In the genomic region with DNA sequence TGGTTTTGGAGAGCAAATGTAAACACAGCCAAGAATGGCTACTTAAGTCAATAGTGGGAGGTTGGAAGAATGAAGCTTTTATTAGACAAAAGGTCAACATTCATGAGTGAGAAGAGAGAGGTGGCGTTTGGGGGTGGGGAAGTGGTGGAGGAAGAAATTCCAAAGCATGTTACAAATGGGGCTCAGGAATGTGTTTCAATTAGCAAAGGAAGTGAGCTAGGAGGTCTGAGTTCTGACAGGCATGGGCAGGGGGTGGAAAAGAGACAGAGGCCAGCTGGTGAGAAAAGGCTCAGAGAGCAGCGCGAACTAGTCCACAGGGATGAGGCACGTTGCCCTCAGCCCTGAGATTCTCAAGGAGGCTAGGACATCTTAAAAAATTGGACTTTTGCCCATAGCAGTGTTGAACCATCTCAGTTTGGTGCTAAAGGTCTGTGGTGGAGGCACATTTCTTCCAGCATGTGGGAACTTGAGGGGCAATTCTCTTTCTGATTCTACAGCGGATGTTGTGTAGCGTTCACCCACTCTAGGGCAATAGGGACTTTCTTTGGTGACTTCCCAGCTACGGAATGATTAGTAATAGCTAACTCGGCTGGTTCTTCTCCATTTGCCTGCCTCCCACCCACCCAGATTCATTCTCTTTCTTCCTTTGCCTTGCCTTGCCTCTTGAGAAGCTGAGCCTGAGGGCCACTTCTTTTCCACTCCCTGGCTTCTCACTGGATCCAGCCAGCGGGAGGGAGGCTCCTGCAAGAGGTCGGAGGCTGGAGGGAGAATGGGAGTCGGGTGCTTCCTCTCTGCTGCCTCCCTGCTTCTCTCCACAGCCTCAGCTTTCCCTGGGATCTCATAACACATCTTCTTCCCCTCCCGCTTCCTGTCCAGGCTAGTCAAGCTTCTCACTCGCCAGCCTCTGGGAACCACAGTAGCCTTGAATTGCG, we compare ENCODE assay signal across 8 cellular contexts. TPM values are rescaled to one million over a fixed set of nuclear protein-coding genes. Genes with fewer than 3 reads are reported as not detected.
DNase-seq lines count a peak whose midpoint lies in the region; ATAC-seq and TF ChIP-seq lines count a peak whose summit lies in the region.

No MANE protein-coding gene starts in this region.

- peak; percentile 72 for DNase-seq in AG04449 (ENCODE audit: low read depth, low spot score)
- no peak for DNase-seq in activated B cell treated with CpG ODN at 0.5 μM for 24 hours
- peak; percentile 56 for DNase-seq in iPS DF 4.7 (ENCODE audit: extremely low read depth, low spot score)
- peak in 1 of 2 donors; percentile 19 for DNase-seq in stimulated activated naive CD8-positive, alpha-beta T cell treated with anti-CD3 and anti-CD28 coated beads, Interleukin-15, amount 100 ng/mL, for 72 hours
- DNase-seq in anterior cingulate cortex (lab: John Stamatoyannopoulos, UW), result no peak
- DNase-seq in cerebellar nuclear complex (lab: John Stamatoyannopoulos, UW), result no peak

- H3K9me3 Mint-ChIP-seq in activated B cell treated with CpG ODN at 0.5 μM for 24 hours, result no peaks in the 10 kb centered on the region
- no peaks in the 10 kb centered on the region for H3K9me3 Mint-ChIP-seq in stimulated activated naive CD8-positive, alpha-beta T cell treated with anti-CD3 and anti-CD28 coated beads, Interleukin-15, amount 100 ng/mL, for 72 hours

- no peak overlapping the region for H3K4me3 ChIP-seq in AG04449 (ENCODE audit: low read depth, low read length)

- CTCF ChIA-PET in AG04449 (lab: Yijun Ruan, JAX) (interaction anchor here (1.0 to 3.3 kb wide), 5 partner anchors 15 to 219 kb away, joined by 3 to 15 read pairs (median 4); no protein-coding TSS in a partner anchor), activated B cell treated with CpG ODN at 0.5 μM for 24 hours (lab: Charles Lee) (interaction anchor here (0.6 to 3.8 kb wide), 3 partner anchors 39 to 218 kb away, joined by 3 to 15 read pairs (median 3); no protein-coding TSS in a partner anchor)

- no peak for TF ChIP-seq CTCF in AG04449 (IDR thresholded peaks at IDR 0.05; ENCODE audit: insufficient read depth, low read length, missing control alignments)
- TF ChIP-seq CTCF in activated B cell treated with CpG ODN at 0.5 μM for 24 hours (IDR thresholded peaks at IDR 0.05), result no peak

- H3K4me1 Mint-ChIP-seq in activated B cell treated with CpG ODN at 0.5 μM for 24 hours, result peaks cover 48% of the 10 kb centered on the region
- H3K4me1 Mint-ChIP-seq in stimulated activated naive CD8-positive, alpha-beta T cell treated with anti-CD3 and anti-CD28 coated beads, Interleukin-15, amount 100 ng/mL, for 72 hours, result peaks cover 40% of the 10 kb centered on the region

- ATAC-seq in GM18511 (IDR thresholded peaks at IDR 0.05; ENCODE audit: unreplicated experiment) (peak; percentile 56), HG02870 (IDR thresholded peaks at IDR 0.05; ENCODE audit: unreplicated experiment) (peak; percentile 41), activated B cell treated with CpG ODN at 0.5 μM for 24 hours (ENCODE audit: low read depth) (peak; percentile 69)
- peak; percentile 73 for ATAC-seq in stimulated activated naive CD8-positive, alpha-beta T cell treated with anti-CD3 and anti-CD28 coated beads, Interleukin-15, amount 100 ng/mL, for 72 hours

- peaks cover 50% of the 10 kb centered on the region for H3K36me3 Mint-ChIP-seq in activated B cell treated with CpG ODN at 0.5 μM for 24 hours (ENCODE audit: low read depth)

- no peaks in the 10 kb centered on the region for H3K27me3 Mint-ChIP-seq in activated B cell treated with CpG ODN at 0.5 μM for 24 hours
- H3K27me3 Mint-ChIP-seq in stimulated activated naive CD8-positive, alpha-beta T cell treated with anti-CD3 and anti-CD28 coated beads, Interleukin-15, amount 100 ng/mL, for 72 hours, result no peaks in the 10 kb centered on the region

- peak overlapping the region; percentile 59 for H3K4me3 Mint-ChIP-seq in activated B cell treated with CpG ODN at 0.5 μM for 24 hours
- peak overlapping the region; percentile 38 to 42 for H3K4me3 Mint-ChIP-seq in stimulated activated naive CD8-positive, alpha-beta T cell treated with anti-CD3 and anti-CD28 coated beads, Interleukin-15, amount 100 ng/mL, for 72 hours

- POLR2A ChIA-PET in AG04449 (lab: Yijun Ruan, JAX), result interaction anchor here (0.6 to 1.4 kb wide), 4 partner anchors 15 to 45 kb away, joined by 3 to 4 read pairs (median 3); a partner anchor contains a TSS
- POLR2A ChIA-PET in activated B cell treated with CpG ODN at 0.5 μM for 24 hours (lab: Charles Lee), result interaction anchor here (0.5 to 2.9 kb wide), 9 partner anchors 28 to 746 kb away, joined by 3 to 18 read pairs (median 4); a partner anchor contains a TSS

- intact Hi-C loops in activated B cell treated with CpG ODN at 0.5 μM for 24 hours (cut with micrococcal nuclease), result loop anchor here (1.0 to 5.0 kb wide), 5 partner anchors 35 to 185 kb away; a partner anchor contains a TSS

- H3K27ac Mint-ChIP-seq in activated B cell treated with CpG ODN at 0.5 μM for 24 hours, result peak overlapping the region; percentile 91
- H3K27ac Mint-ChIP-seq in stimulated activated naive CD8-positive, alpha-beta T cell treated with anti-CD3 and anti-CD28 coated beads, Interleukin-15, amount 100 ng/mL, for 72 hours, result peak overlapping the region; percentile 89

RNA-seq across cellular contexts. Expression of a gene that starts 45.1 kb away (rescaled TPM):
- 57.4 and 61.9 TPM in 2 replicates for total RNA-seq in activated B cell treated with CpG ODN at 0.5 μM for 24 hours

Comparison
In these comparisons a context has a peak if more than half of its experiments do, and no peak if none do; other contexts are left out.
1. DNase-seq: peak in AG04449 (single experiment) and iPS DF 4.7 (single experiment); none in activated B cell treated with CpG ODN at 0.5 μM for 24 hours (single experiment), anterior cingulate cortex (0 of 58) and cerebellar nuclear complex (0 of 2).
2. Peak in every context shown above with its lines, with median percentiles within 50 percentile points of each other: ATAC-seq.